Comparison of ENCODE assay signal across 9 cellular contexts in genomic region chr6:168355716-168356522, GRCh38. TPM values are rescaled to one million over a fixed set of nuclear protein-coding genes. Genes with fewer than 3 reads are reported as not detected.
A peak's percentile ranks its signal among the peaks of the same experiment; 100 is the strongest.
DNase-seq lines count a peak whose midpoint lies in the region; ATAC-seq, FAIRE-seq and TF ChIP-seq lines count a peak whose summit lies in the region.
"Had no signal": no experiment of that assay in that cellular context is flagged by ENCODE, and none has a peak within 500 bp of the region (broad histone marks: within the 10 kb centered on the region; RNA-seq: fewer than 3 reads in every experiment).

No MANE protein-coding gene starts in this region.

- H3K36me3 ChIP-seq in ascending aorta (no peaks in the 10 kb centered on the region), kidney (ENCODE audit: control insufficient read depth in 1 of 2, insufficient read depth in 2 of 2, low read length in 2 of 2) (no peaks in the 10 kb centered on the region)
- no peaks in the 10 kb centered on the region for H3K36me3 ChIP-seq in CD4-positive, alpha-beta memory T cell (ENCODE audit: insufficient read depth, low read length)

- in situ Hi-C loops in GM13977 (cut with MboI; ENCODE audit: low pct_unique_long_range_greater_than_20kb, low sequenced_read_pairs, unreplicated experiment), result no loop called here

- TF ChIP-seq CTCF in Calu3 (IDR thresholded peaks at IDR 0.05; ENCODE audit: unreplicated experiment), result peak; percentile 89
- TF ChIP-seq CTCF in LNCaP clone FGC (IDR thresholded peaks at IDR 0.05; ENCODE audit: control insufficient read depth, extremely low read depth, insufficient read depth), result peak; percentile 86
- peak in 2 of 3 experiments; percentile 40 to 53 for TF ChIP-seq CTCF in ascending aorta (IDR thresholded peaks at IDR 0.05)
- peak; percentile 59 for TF ChIP-seq CTCF in kidney (IDR thresholded peaks at IDR 0.05; ENCODE audit: borderline replicate concordance, extremely low read depth, insufficient read depth)
- TF ChIP-seq CTCF in GM13977 (IDR thresholded peaks at IDR 0.05; ENCODE audit: extremely low read depth, insufficient read depth, missing control alignments), result no peak

- no peak overlapping the region for H3K9ac ChIP-seq in kidney (ENCODE audit: low read length in 2 of 2)

- peaks cover 3% of the 10 kb centered on the region for H3K9me3 Mint-ChIP-seq in Calu3 (ENCODE audit: low read depth, unreplicated experiment)
- H3K9me3 Mint-ChIP-seq in CD4-positive, alpha-beta memory T cell, result peaks cover 0 to 11% (median 0%) of the 10 kb centered on the region in 8 donors

- POLR2A ChIA-PET in CD4-positive, alpha-beta memory T cell (lab: Charles Lee; ENCODE audit: partially characterized antibody), result no interaction called here

- FAIRE-seq in kidney (lab: Jason Lieb, UNC), result no peak
- FAIRE-seq: endometrium had no signal

- DNase-seq in Calu3 (peak; percentile 77), LNCaP clone FGC (ENCODE audit: low read depth) (no peak), ascending aorta (ENCODE audit: low spot score in 2 of 2) (no peak), kidney (no peak), GM13977 (ENCODE audit: low spot score) (no peak)
- peak; percentile 42 for DNase-seq in stimulated activated naive CD8-positive, alpha-beta T cell treated with anti-CD3 and anti-CD28 coated beads, Interleukin-15, Interleukin-2, amounts not matched to agents 100 U/mL and 50 U/mL, for 24 hours
- no peak for DNase-seq in CD4-positive, alpha-beta memory T cell

- no peak overlapping the region for H3K4me3 Mint-ChIP-seq in Calu3 (ENCODE audit: low read depth, unreplicated experiment)
- no peak overlapping the region for H3K4me3 Mint-ChIP-seq in CD4-positive, alpha-beta memory T cell

- peaks cover 41% of the 10 kb centered on the region for H3K27me3 Mint-ChIP-seq in Calu3 (ENCODE audit: unreplicated experiment)
- peaks cover 2 to 16% of the 10 kb centered on the region in 2 donors for H3K27me3 Mint-ChIP-seq in CD4-positive, alpha-beta memory T cell

- no peak overlapping the region for H3K27ac ChIP-seq in ascending aorta
- H3K27ac ChIP-seq in kidney (ENCODE audit: low read depth in 2 of 2, low read length in 2 of 2), result no peak overlapping the region
- H3K27ac ChIP-seq in CD4-positive, alpha-beta memory T cell (ENCODE audit: low read depth, low read length), result no peak overlapping the region

- no peaks in the 10 kb centered on the region for H3K36me3 Mint-ChIP-seq in Calu3 (ENCODE audit: insufficient read depth, unreplicated experiment)
- H3K36me3 Mint-ChIP-seq in CD4-positive, alpha-beta memory T cell, result no peaks in the 10 kb centered on the region

- intact Hi-C loops in Calu3 (cut with micrococcal nuclease; ENCODE audit: unreplicated experiment) (loop anchor here (2.0 kb wide), 2 partner anchors 153 to 205 kb away; no protein-coding TSS in a partner anchor), ascending aorta (cut with DNase I) (no loop called here), kidney (cut with DNase I) (no loop called here)
- intact Hi-C loops in CD4-positive, alpha-beta memory T cell (cut with micrococcal nuclease), result no loop called here

- peak; percentile 49 for ATAC-seq in stimulated activated naive CD8-positive, alpha-beta T cell treated with anti-CD3 and anti-CD28 coated beads, Interleukin-15, Interleukin-2, amounts not matched to agents 100 U/mL and 50 U/mL, for 24 hours
- ATAC-seq in HG02938 (IDR thresholded peaks at IDR 0.05; ENCODE audit: unreplicated experiment), result no peak

- no peak overlapping the region for H3K27ac Mint-ChIP-seq in Calu3 (ENCODE audit: unreplicated experiment)
- no peak overlapping the region for H3K27ac Mint-ChIP-seq in CD4-positive, alpha-beta memory T cell

- H3K4me1 Mint-ChIP-seq in Calu3 (ENCODE audit: low read depth, unreplicated experiment), result no peaks in the 10 kb centered on the region
- H3K4me1 Mint-ChIP-seq in CD4-positive, alpha-beta memory T cell, result no peaks in the 10 kb centered on the region

- H3K27me3 ChIP-seq in ascending aorta, result no peaks in the 10 kb centered on the region
- no peaks in the 10 kb centered on the region for H3K27me3 ChIP-seq in CD4-positive, alpha-beta memory T cell (ENCODE audit: insufficient read depth, low read length)

- no peak overlapping the region for H3K4me3 ChIP-seq in LNCaP clone FGC (ENCODE audit: low read depth, low read length)
- no peak overlapping the region for H3K4me3 ChIP-seq in ascending aorta
- H3K4me3 ChIP-seq in kidney (ENCODE audit: low read length in 2 of 2), result no peak overlapping the region
- H3K4me3 ChIP-seq in CD4-positive, alpha-beta memory T cell (ENCODE audit: low read length in 2 of 2), result no peak overlapping the region

- H3K9me3 ChIP-seq in ascending aorta (peaks cover 0 to 6% of the 10 kb centered on the region in 2 donors), kidney (ENCODE audit: control insufficient read depth in 1 of 2, low read length in 2 of 2) (peaks cover 0 to 5% of the 10 kb centered on the region in 2 donors)
- H3K9me3 ChIP-seq in CD4-positive, alpha-beta memory T cell (ENCODE audit: control insufficient read depth in 1 of 2, low read length in 2 of 2), result no peaks in the 10 kb centered on the region

- BruUV-seq in Calu3 (replicated peaks; lab: Mats Ljungman, UMichigan), result no TSS peak

- CTCF ChIA-PET in Calu3 (lab: Charles Lee), result interaction anchor here (0.7 to 1.3 kb wide), 5 partner anchors 13 to 200 kb away, joined by 3 to 6 read pairs (median 3); no protein-coding TSS in a partner anchor
- CTCF ChIA-PET in CD4-positive, alpha-beta memory T cell (lab: Charles Lee; ENCODE audit: partially characterized antibody), result no interaction called here

- no peaks in the 10 kb centered on the region for H3K4me1 ChIP-seq in ascending aorta
- peaks cover 0 to 3% of the 10 kb centered on the region in 2 donors for H3K4me1 ChIP-seq in kidney (ENCODE audit: control insufficient read depth in 1 of 2, insufficient read depth in 1 of 2, low read depth in 1 of 2, low read length in 2 of 2)
- no peaks in the 10 kb centered on the region for H3K4me1 ChIP-seq in CD4-positive, alpha-beta memory T cell (ENCODE audit: insufficient read depth, low read length)

RNA-seq across cellular contexts. Expression of gene DACT2, which starts 36.3 kb away (rescaled TPM):
- total RNA-seq in Calu3 (2022) (not detected in 2 replicates), ascending aorta (not detected), kidney (5.0 TPM)
- polyA plus RNA-seq in kidney (ENCODE audit: insufficient read depth, low read depth, low replicate concordance), result 4.8 TPM
- not detected for total RNA-seq in CD4-positive, alpha-beta memory T cell
- not detected for polyA plus RNA-seq in CD4-positive, alpha-beta memory T cell

Comparison
In these comparisons a context has a peak if more than half of its experiments do, and no peak if none do; other contexts are left out.
1. DNase-seq: peak in Calu3 (single experiment) and stimulated activated naive CD8-positive, alpha-beta T cell treated with anti-CD3 and anti-CD28 coated beads, Interleukin-15, Interleukin-2, amounts not matched to agents 100 U/mL and 50 U/mL, for 24 hours (single experiment); none in LNCaP clone FGC (single experiment), ascending aorta (0 of 2), kidney (single experiment), CD4-positive, alpha-beta memory T cell (0 of 5) and GM13977 (single experiment).